In the genomic region with DNA sequence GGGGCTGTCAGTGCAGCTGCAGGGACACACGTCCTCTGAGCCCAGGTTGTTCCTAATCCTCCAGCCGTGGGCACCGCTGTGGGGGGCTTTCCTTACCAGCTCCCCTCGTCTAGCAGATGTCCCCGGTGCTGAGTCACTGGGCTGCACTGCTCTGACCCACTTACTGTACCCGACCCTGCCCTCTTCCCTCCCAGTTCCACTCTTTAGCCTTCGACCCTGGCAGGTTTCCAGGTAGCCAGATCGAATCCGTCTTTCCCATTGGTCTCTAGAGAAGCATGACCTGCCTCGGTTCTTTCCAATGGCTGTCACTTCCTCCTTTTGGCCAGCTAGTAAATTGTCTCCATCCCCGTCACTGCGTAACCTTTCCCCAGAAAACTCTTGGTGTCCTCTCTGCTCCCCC, we compare ENCODE assay signal across 9 cellular contexts. TPM values are rescaled to one million over a fixed set of nuclear protein-coding genes. Genes with fewer than 3 reads are reported as not detected.
DNase-seq lines count a peak whose midpoint lies in the region; ATAC-seq and TF ChIP-seq lines count a peak whose summit lies in the region.
"Had no signal": no experiment of that assay in that cellular context is flagged by ENCODE, and none has a peak within 500 bp of the region (broad histone marks: within the 10 kb centered on the region; RNA-seq: fewer than 3 reads in every experiment).

No MANE protein-coding gene starts in this region.

- DNase-seq in GM23248: no peak
- peak; percentile 38 for DNase-seq in T-helper 9 cell
- DNase-seq in fibroblast of lung (ENCODE audit: low read depth in 2 of 2): no peak
- DNase-seq in psoas muscle: no peak
- no peak for DNase-seq in NCI-H2081 treated with DMSO at 0.1 percent for 48 hours (lab: John Stamatoyannopoulos, UW)
- DNase-seq: DMS79 treated with DMSO at 0.1 percent for 48 hours, SHP77 had no signal

- H3K4me2 ChIP-seq in GM23248 (ENCODE audit: unreplicated experiment) (no peak overlapping the region), fibroblast of lung (ENCODE audit: extremely low read depth, insufficient read depth, low read length) (no peak overlapping the region)

- H3K4me3 ChIP-seq in GM23248 (no peak overlapping the region), fibroblast of lung (replicated peaks in 1 of 4; ENCODE audit: control extremely low read depth in 1 of 4, insufficient read depth in 1 of 4, low read depth in 3 of 4, low read length in 4 of 4) (no peak overlapping the region), skeletal muscle tissue (ENCODE audit: low read length in 3 of 3) (no peak overlapping the region), psoas muscle (no peak overlapping the region)

- H3K9me2 ChIP-seq in GM23248 (ENCODE audit: insufficient read depth): no peaks in the 10 kb centered on the region

- peak overlapping the region; percentile 90 for H3K9ac ChIP-seq in GM23248
- H3K9ac ChIP-seq in fibroblast of lung (ENCODE audit: insufficient read depth, low read length): no peak overlapping the region
- H3K9ac ChIP-seq in skeletal muscle tissue (ENCODE audit: low read depth in 1 of 3, low read length in 3 of 3): peak overlapping the region in 1 of 3 donors; percentile 52

- H3K79me2 ChIP-seq in GM23248 (ENCODE audit: insufficient read depth): peaks cover 96% of the 10 kb centered on the region
- H3K79me2 ChIP-seq in fibroblast of lung (ENCODE audit: control insufficient read depth, insufficient read depth, low read length): peaks cover 69% of the 10 kb centered on the region

- H4K20me1 ChIP-seq in GM23248 (ENCODE audit: insufficient read depth) (no peaks in the 10 kb centered on the region), fibroblast of lung (ENCODE audit: control insufficient read depth, extremely low read depth, insufficient read depth, low read length) (no peaks in the 10 kb centered on the region)

- peaks cover 12% of the 10 kb centered on the region; the same call in 1 of the 2 replicates for H3K36me3 ChIP-seq in GM23248 (ENCODE audit: low read depth)
- H3K36me3 ChIP-seq in fibroblast of lung (ENCODE audit: control insufficient read depth, insufficient read depth, low read length): peaks cover 5% of the 10 kb centered on the region
- peaks cover 4 to 7% (median 7%) of the 10 kb centered on the region in 3 donors for H3K36me3 ChIP-seq in skeletal muscle tissue (ENCODE audit: control insufficient read depth in 3 of 3, insufficient read depth in 3 of 3, low read length in 3 of 3)
- H3K36me3 ChIP-seq in psoas muscle (ENCODE audit: insufficient read depth in 1 of 2, low read depth in 1 of 2): peaks cover 0 to 9% of the 10 kb centered on the region in 2 donors

- in situ Hi-C loops in GM23248 (cut with MboI): no loop called here

- H3K4me1 ChIP-seq in GM23248 (ENCODE audit: insufficient read depth) (peaks cover 42% of the 10 kb centered on the region), fibroblast of lung (ENCODE audit: control insufficient read depth, extremely low read depth, insufficient read depth, low read length) (peaks cover 37% of the 10 kb centered on the region), skeletal muscle tissue (ENCODE audit: control insufficient read depth in 3 of 3, insufficient read depth in 3 of 3, low read length in 3 of 3) (peaks cover 34 to 47% (median 36%) of the 10 kb centered on the region in 3 donors), psoas muscle (peaks cover 11% of the 10 kb centered on the region)

- H3K9me3 ChIP-seq in GM23248 (ENCODE audit: low read depth) (no peaks in the 10 kb centered on the region), fibroblast of lung (ENCODE audit: control insufficient read depth, insufficient read depth, low read depth, low read length) (no peaks in the 10 kb centered on the region), skeletal muscle tissue (ENCODE audit: control insufficient read depth in 3 of 3, low read length in 3 of 3) (no peaks in the 10 kb centered on the region), psoas muscle (no peaks in the 10 kb centered on the region)

- no peak overlapping the region for H2AFZ ChIP-seq in GM23248
- no peak overlapping the region for H2AFZ ChIP-seq in fibroblast of lung (ENCODE audit: low read length)

- TF ChIP-seq CTCF in fibroblast of lung (conservative IDR thresholded peaks at IDR 0.05 in 1 of 2, IDR thresholded peaks at IDR 0.05 in 1 of 2; ENCODE audit: low read depth in 1 of 2, low read length in 2 of 2) (no peak), psoas muscle (IDR thresholded peaks at IDR 0.05) (no peak)

- WGBS in GM23248 (ENCODE audit: low coverage in 1 of 2, low lambda C conversion rate in 2 of 2, missing lambda C conversion rate in 2 of 2), 2 experiments: 61 to 74% methylated on average over 12 of the region's 12 CpGs
- WGBS in psoas muscle, 3 donors: 48 to 51% (median 48%) methylated on average over 12 of the region's 12 CpGs

- peaks cover 71% of the 10 kb centered on the region for H3F3A ChIP-seq in GM23248 (ENCODE audit: insufficient read depth)

- H3K27me3 ChIP-seq in GM23248 (replicated peaks; ENCODE audit: insufficient read depth) (no peaks in the 10 kb centered on the region), fibroblast of lung (ENCODE audit: control insufficient read depth, insufficient read depth, low read length) (no peaks in the 10 kb centered on the region), skeletal muscle tissue (ENCODE audit: control insufficient read depth in 3 of 3, insufficient read depth in 3 of 3, low read length in 3 of 3) (peaks cover 0 to 27% (median 13%) of the 10 kb centered on the region in 3 donors), psoas muscle (ENCODE audit: insufficient read depth in 3 of 3, low read length in 2 of 3) (peaks cover 0 to 33% (median 10%) of the 10 kb centered on the region in 3 donors)

- peak overlapping the region; percentile 99 for H3K27ac ChIP-seq in GM23248
- H3K27ac ChIP-seq in fibroblast of lung (ENCODE audit: insufficient read depth, low read length): peak overlapping the region; percentile 95
- peak overlapping the region; percentile 67 for H3K27ac ChIP-seq in skeletal muscle tissue (ENCODE audit: low read depth, low read length)
- no peak overlapping the region for H3K27ac ChIP-seq in psoas muscle

- intact Hi-C loops in psoas muscle (cut with DNase I): no loop called here

- ATAC-seq in psoas muscle: no peak
- no peak for ATAC-seq in HG03520 (IDR thresholded peaks at IDR 0.05; ENCODE audit: unreplicated experiment)

RNA-seq across cellular contexts. Expression of a gene that starts 48.4 kb away (rescaled TPM):
- total RNA-seq in GM23248 (2014; rRNA removed; shearing (Covaris generic)): 27.1 and 31.9 TPM in 2 replicates
- polyA plus RNA-seq in GM23248 (2016; fragmentation: Nextera tagmentation; extraction: Ambion mirVana) (48.9 and 51.9 TPM in 2 replicates), fibroblast of lung (27.9 and 41.7 TPM in 2 replicates), psoas muscle (10 to 100 TPM in 1 of 3 donors, 1 to 10 TPM in 2; 3.7 to 13.9 (median 4.8) TPM)
- total RNA-seq in fibroblast of lung (13.1 and 14.7 TPM in 2 replicates), skeletal muscle tissue (9.9 TPM), psoas muscle (10 to 100 TPM in 2 of 4 donors, 1 to 10 TPM in 2; 7.8 to 12.6 (median 10.0) TPM)
- 32.0 and 39.5 TPM in 2 replicates for polyA plus RNA-seq in fibroblast of lung (2012)
- polyA minus RNA-seq in fibroblast of lung (ENCODE audit: low replicate concordance): 28.6 and 44.8 TPM in 2 replicates
